1 cellular context compared by ENCODE assay signal in the genomic region with DNA sequence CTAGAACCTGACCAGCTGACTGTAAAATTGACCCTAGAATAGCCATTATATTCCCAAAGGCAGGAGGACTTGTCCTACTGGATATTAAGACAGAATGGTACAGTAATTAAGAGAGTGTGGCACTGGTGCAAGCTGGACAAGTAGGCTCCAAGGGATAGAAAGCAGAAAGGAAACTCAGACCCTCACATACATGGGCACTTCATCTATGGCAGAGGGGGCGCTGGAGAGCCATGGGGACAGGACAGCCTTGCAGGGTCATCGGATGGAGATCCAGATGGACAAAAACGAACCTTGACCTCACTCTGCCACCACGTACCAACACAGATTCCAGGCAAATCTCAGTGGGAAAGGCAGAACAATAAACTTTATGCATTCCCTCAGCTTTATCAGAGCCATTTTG.
TF ChIP-seq lines count a peak whose summit lies in the region.

No MANE protein-coding gene starts in this region.

TF ChIP-seq in HCT116, 20 proteins besides CTCF, POLR2A, EP300 and RAD21 (continued from another document):
- TF ChIP-seq, protein P1, sequence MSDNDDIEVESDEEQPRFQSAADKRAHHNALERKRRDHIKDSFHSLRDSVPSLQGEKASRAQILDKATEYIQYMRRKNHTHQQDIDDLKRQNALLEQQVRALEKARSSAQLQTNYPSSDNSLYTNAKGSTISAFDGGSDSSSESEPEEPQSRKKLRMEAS (IDR thresholded peaks at IDR 0.05), result no peak
- TF ChIP-seq CBX3 (IDR thresholded peaks at IDR 0.05; ENCODE audit: low read depth) (no peak), ZNF274 (IDR thresholded peaks at IDR 0.05; ENCODE audit: low read depth, low read length) (no peak)
- TF ChIP-seq, protein P2, sequence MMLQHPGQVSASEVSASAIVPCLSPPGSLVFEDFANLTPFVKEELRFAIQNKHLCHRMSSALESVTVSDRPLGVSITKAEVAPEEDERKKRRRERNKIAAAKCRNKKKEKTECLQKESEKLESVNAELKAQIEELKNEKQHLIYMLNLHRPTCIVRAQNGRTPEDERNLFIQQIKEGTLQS (IDR thresholded peaks at IDR 0.05), result no peak
TF ChIP-seq in HCT116: peak in this region for 0.
